ENCODE assay signal across 23 cellular contexts in genomic region chr15:78551902-78552301, GRCh38. TPM values are rescaled to one million over a fixed set of nuclear protein-coding genes. Genes with fewer than 3 reads are reported as not detected.
A peak's percentile ranks its signal among the peaks of the same experiment; 100 is the strongest.
DNase-seq lines count a peak whose midpoint lies in the region; ATAC-seq and TF ChIP-seq lines count a peak whose summit lies in the region.
"Had no signal": no experiment of that assay in that cellular context is flagged by ENCODE, and none has a peak within 500 bp of the region (broad histone marks: within the 10 kb centered on the region; RNA-seq: fewer than 3 reads in every experiment).

No MANE protein-coding gene starts in this region.

- H3K9me3 ChIP-seq in T-helper 17 cell (ENCODE audit: control insufficient read depth, low read length, poor library complexity, severe bottlenecking), result no peaks in the 10 kb centered on the region
- H3K9me3 ChIP-seq: A549; BE2C; BLaER1 treated with 17β-estradiol and CSF1 and Interleukin-3, amounts not matched to agents 10 nM and 100 nM; HAP-1 had no signal

- ATAC-seq in T-helper 17 cell, result no peak
- ATAC-seq in GM18519 (IDR thresholded peaks at IDR 0.05; ENCODE audit: low FRiP score, unreplicated experiment), result no peak
- no peak for ATAC-seq in HG02884 (IDR thresholded peaks at IDR 0.05; ENCODE audit: unreplicated experiment)
- ATAC-seq: GM23338 had no signal

- no peaks in the 10 kb centered on the region for H4K20me1 ChIP-seq in KMS-11 (ENCODE audit: insufficient read depth)

- H3K27me3 Mint-ChIP-seq in T-helper 17 cell, result no peaks in the 10 kb centered on the region
- H3K27me3 Mint-ChIP-seq: CD4-positive, alpha-beta T cell had no signal

- DNase-seq in GM12865 (ENCODE audit: low read depth) (peak; percentile 77), T-helper 17 cell (no peak), COR-L47 (lab: John Stamatoyannopoulos, UW) (no peak)
- no peak for DNase-seq in NK-92 treated with Interleukin-12 subunit alpha and Interleukin-12 subunit beta, amount 100 ng/mL, for 24 hours (lab: John Stamatoyannopoulos, UW)
- DNase-seq: 8988T; ACHN; AML-193; BE2C; Calu3; CD4-positive, alpha-beta T cell; CD8-positive, alpha-beta memory T cell; DMS53; DMS79 treated with DMSO at 0.1 percent for 48 hours; GF-D8; HFFc6 had no signal

- H2AFZ ChIP-seq in KMS-11 (ENCODE audit: low read depth), result no peak overlapping the region
- H2AFZ ChIP-seq: GM23338 had no signal

- peak overlapping the region; percentile 37 for H3K27ac Mint-ChIP-seq in T-helper 17 cell
- H3K27ac Mint-ChIP-seq: CD14-positive monocyte; CD4-positive, alpha-beta T cell; GM23338; HFFc6 had no signal

- peak overlapping the region; percentile 98 for H3K27ac ChIP-seq in KMS-11
- H3K27ac ChIP-seq: A549; BLaER1 treated with 17β-estradiol and CSF1 and Interleukin-3, amounts not matched to agents 10 nM and 100 nM had no signal

- TF ChIP-seq CTCF in GM12865 (IDR thresholded peaks at IDR 0.05; ENCODE audit: insufficient read depth, low read depth, low read length, missing control alignments) (no peak), KMS-11 (conservative IDR thresholded peaks at IDR 0.05; ENCODE audit: low read depth, low read length) (no peak)

- peaks cover 8% of the 10 kb centered on the region for H3K36me3 Mint-ChIP-seq in T-helper 17 cell (ENCODE audit: low read depth)

- peak overlapping the region; percentile 81; the same call in 1 of the 2 replicates for H3K9ac ChIP-seq in KMS-11
- H3K9ac ChIP-seq: BLaER1 treated with 17β-estradiol and CSF1 and Interleukin-3, amounts not matched to agents 10 nM and 100 nM had no signal

- peaks cover 10% of the 10 kb centered on the region; the same call in 1 of the 2 replicates for H3K79me2 ChIP-seq in KMS-11 (ENCODE audit: insufficient read depth, low read depth)

- H3K4me3 ChIP-seq in GM12865 (ENCODE audit: low read depth, low read length) (no peak overlapping the region), KMS-11 (IDR thresholded peaks at IDR 0.05; ENCODE audit: insufficient read depth, low read depth, low read length) (no peak overlapping the region)
- H3K4me3 ChIP-seq: A549; BLaER1 treated with 17β-estradiol and CSF1 and Interleukin-3, amounts not matched to agents 10 nM and 100 nM; GM23338; HAP-1 had no signal

- H3K27me3 ChIP-seq in KMS-11 (ENCODE audit: insufficient read depth, low read depth), result no peaks in the 10 kb centered on the region
- H3K27me3 ChIP-seq: BE2C; BLaER1 treated with 17β-estradiol and CSF1 and Interleukin-3, amounts not matched to agents 10 nM and 100 nM had no signal

- H3K36me3 ChIP-seq in KMS-11 (ENCODE audit: insufficient read depth), result peaks cover 19% of the 10 kb centered on the region

- H3K4me1 ChIP-seq in KMS-11 (ENCODE audit: low read depth, poor library complexity, severe bottlenecking), result peaks cover 89% of the 10 kb centered on the region
- H3K4me1 ChIP-seq: A549; BE2C; BLaER1 treated with 17β-estradiol and CSF1 and Interleukin-3, amounts not matched to agents 10 nM and 100 nM; HAP-1 had no signal

- H3K4me2 ChIP-seq in KMS-11, result peak overlapping the region; percentile 95
- H3K4me2 ChIP-seq: A549; BLaER1 treated with 17β-estradiol and CSF1 and Interleukin-3, amounts not matched to agents 10 nM and 100 nM; GM23338 had no signal

- no peak overlapping the region for H3K4me3 Mint-ChIP-seq in T-helper 17 cell
- H3K4me3 Mint-ChIP-seq: CD14-positive monocyte; CD4-positive, alpha-beta T cell; CD8-positive, alpha-beta memory T cell; GM23338; HFFc6 had no signal

- H3K4me1 Mint-ChIP-seq in T-helper 17 cell, result peaks cover 9% of the 10 kb centered on the region
- H3K4me1 Mint-ChIP-seq: CD8-positive, alpha-beta memory T cell; GM23338 had no signal

RNA-seq across cellular contexts. Expression of gene PSMA4, which starts 11.7 kb away (rescaled TPM):
- 10 to 100 TPM; 66.6 to 72.8 TPM for total RNA-seq in T-helper 17 cell

RNA-seq across cellular contexts. Expression of gene CHRNA5, which starts 13.4 kb away (rescaled TPM):
- under 1 TPM; 0.39 to 0.65 TPM for total RNA-seq in T-helper 17 cell

RNA-seq across cellular contexts. Expression of gene HYKK, which starts 44.5 kb away (rescaled TPM):
- 1 to 10 TPM; 1.1 to 2.0 TPM for total RNA-seq in T-helper 17 cell
